In the genomic region with DNA sequence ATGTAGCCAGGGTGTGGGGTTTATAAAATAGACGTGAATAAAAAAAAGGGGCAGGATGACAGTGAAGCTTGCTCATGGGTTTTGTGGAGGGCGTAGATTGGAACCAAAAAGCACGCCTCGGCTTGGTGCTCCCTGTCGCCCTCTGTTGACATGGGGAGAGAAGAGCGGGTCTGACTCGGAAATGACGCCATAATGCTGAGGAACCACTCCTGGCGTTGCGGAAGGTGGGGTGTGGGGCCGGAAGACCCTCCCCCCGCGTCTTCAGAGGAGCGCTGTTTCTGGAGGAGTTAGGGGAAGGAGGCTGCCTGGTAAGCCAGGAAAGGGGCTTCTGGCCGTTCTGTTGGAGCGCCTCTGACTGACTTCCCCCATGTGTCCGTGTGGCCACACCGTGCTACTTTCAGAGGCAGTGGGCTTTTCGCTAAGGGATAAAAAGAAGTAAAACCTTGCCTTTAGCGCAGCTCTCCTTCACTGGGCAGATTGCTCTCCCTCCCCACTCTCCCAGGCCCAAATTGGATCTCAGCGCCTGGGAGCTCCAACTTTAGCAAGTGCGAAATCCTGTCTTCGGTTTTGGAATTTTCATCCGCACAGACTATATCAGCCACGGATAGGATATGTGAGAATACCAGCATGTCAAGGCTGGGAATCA, we compare ENCODE assay signal across 7 cellular contexts. TPM values are rescaled to one million over a fixed set of nuclear protein-coding genes. Genes with fewer than 3 reads are reported as not detected.
DNase-seq lines count a peak whose midpoint lies in the region; ATAC-seq, FAIRE-seq and TF ChIP-seq lines count a peak whose summit lies in the region.

No MANE protein-coding gene starts in this region.

- H3K79me2 ChIP-seq in keratinocyte (ENCODE audit: control insufficient read depth, insufficient read depth, low read length), result peaks cover 30% of the 10 kb centered on the region

- in situ Hi-C loops in GM13976 (cut with MboI; ENCODE audit: low sequenced_read_pairs, unreplicated experiment), result no loop called here

- no peaks in the 10 kb centered on the region for H3K9me3 ChIP-seq in keratinocyte (ENCODE audit: control insufficient read depth, low read depth, low read length)

- peak overlapping the region; percentile 77 for H3K27ac ChIP-seq in keratinocyte (ENCODE audit: control insufficient read depth, insufficient read depth, low read length)

- H3K4me3 ChIP-seq in keratinocyte (ENCODE audit: control insufficient read depth in 2 of 3, extremely low read depth in 1 of 3, insufficient read depth in 2 of 3, low read depth in 1 of 3, low read length in 3 of 3), result peak overlapping the region; percentile 58 to 89 (median 84)

- no peaks in the 10 kb centered on the region for H3K36me3 ChIP-seq in keratinocyte (ENCODE audit: control insufficient read depth in 2 of 2, extremely low read depth in 1 of 2, insufficient read depth in 2 of 2, low read length in 2 of 2)

- dilution Hi-C loops in keratinocyte (cut with MboI; ENCODE audit: extremely low pct_ligation_motif_present, low sequenced_read_pairs), result no loop called here

- peak overlapping the region; percentile 84 for H3K27ac Mint-ChIP-seq in central memory CD8-positive, alpha-beta T cell (ENCODE audit: low read depth)

- no peaks in the 10 kb centered on the region for H3K27me3 Mint-ChIP-seq in central memory CD8-positive, alpha-beta T cell

- no peak for TF ChIP-seq CTCF in GM13976 (IDR thresholded peaks at IDR 0.05; ENCODE audit: borderline replicate concordance, control extremely low read depth, extremely low read depth, insufficient read depth, missing control alignments)
- peak; percentile 86 to 94 (median 89) for TF ChIP-seq CTCF in keratinocyte (optimal IDR thresholded peaks at IDR 0.05 in 1 of 3, IDR thresholded peaks at IDR 0.05 in 1 of 3, conservative IDR thresholded peaks at IDR 0.05 in 1 of 3; ENCODE audit: extremely low read depth in 1 of 3, insufficient read depth in 2 of 3, low read length in 3 of 3)

- no peaks in the 10 kb centered on the region for H3K27me3 ChIP-seq in keratinocyte (ENCODE audit: control insufficient read depth, extremely low read depth, insufficient read depth, low read length)

- peak; percentile 69 for FAIRE-seq in keratinocyte (lab: Jason Lieb, UNC)

- peak overlapping the region; percentile 85 for H3K9ac ChIP-seq in keratinocyte (ENCODE audit: control insufficient read depth, extremely low read depth, insufficient read depth, low read length)

- ATAC-seq in HG02798 (IDR thresholded peaks at IDR 0.05; ENCODE audit: poor library complexity, unreplicated experiment), result peak; percentile 96
- ATAC-seq in central memory CD8-positive, alpha-beta T cell (replicated peaks; ENCODE audit: extremely low read depth, poor library complexity, severe bottlenecking), result peak; percentile 94

- H3K4me1 ChIP-seq in keratinocyte (ENCODE audit: control insufficient read depth, extremely low read depth, insufficient read depth, low read length), result no peaks in the 10 kb centered on the region

- H2AFZ ChIP-seq in keratinocyte (ENCODE audit: control insufficient read depth, low read length), result peak overlapping the region; percentile 96

- H3K9me3 Mint-ChIP-seq in central memory CD8-positive, alpha-beta T cell, result no peaks in the 10 kb centered on the region

- H3K9me1 ChIP-seq in keratinocyte (ENCODE audit: control insufficient read depth, extremely low read depth, insufficient read depth, low read length), result no peaks in the 10 kb centered on the region

- H3K4me3 Mint-ChIP-seq in central memory CD8-positive, alpha-beta T cell, result peak overlapping the region; percentile 83

- DNase-seq in GM13976 (ENCODE audit: low spot score), result peak; percentile 55
- peak; percentile 39 for DNase-seq in NCI-H2029 treated with DMSO at 0.1 percent for 48 hours (lab: John Stamatoyannopoulos, UW)
- DNase-seq in activated CD4-positive, CD25-positive, alpha-beta regulatory T cell treated with anti-CD3 and anti-CD28 coated beads, Interleukin-2, amount 50 U/mL, for 16 hours (ENCODE audit: low read depth, low spot score), result peak; percentile 63
- DNase-seq in central memory CD8-positive, alpha-beta T cell (ENCODE audit: low spot score in 2 of 2), result peak; percentile 65 to 78
- DNase-seq in keratinocyte (ENCODE audit: low read depth, low spot score), result peak; percentile 11
- peak; percentile 70 for DNase-seq in stimulated activated CD4-positive, alpha-beta T cell treated with anti-CD3 and anti-CD28 coated beads, Interleukin-12 subunit alpha, Interleukin-12 subunit beta, amount 100 ng/mL, for 4 hours

- H3K36me3 Mint-ChIP-seq in central memory CD8-positive, alpha-beta T cell (ENCODE audit: insufficient read depth), result peaks cover 11% of the 10 kb centered on the region

- H4K20me1 ChIP-seq in keratinocyte (ENCODE audit: control insufficient read depth, extremely low read depth, insufficient read depth, low read length), result no peaks in the 10 kb centered on the region

- peak overlapping the region; percentile 78 for H3K4me2 ChIP-seq in keratinocyte (ENCODE audit: control insufficient read depth, extremely low read depth, insufficient read depth, low read depth, low read length)

- H3K4me1 Mint-ChIP-seq in central memory CD8-positive, alpha-beta T cell, result peaks cover 21% of the 10 kb centered on the region

RNA-seq across cellular contexts. Expression of gene PLEKHA3, which starts 42.8 kb away (rescaled TPM):
- polyA plus RNA-seq in keratinocyte, result 8.9 to 15.8 TPM (median 15.6 TPM) in 3 replicates
- polyA plus RNA-seq in keratinocyte (2011; ENCODE audit: low read depth), result 20.4 TPM
- 9.9 and 18.0 TPM in 2 replicates for polyA plus RNA-seq in keratinocyte (2011; cell fraction: cytosol; rRNA removed)
- polyA plus RNA-seq in keratinocyte (2011; cell fraction: nucleus; rRNA removed), result 5.5 and 6.4 TPM in 2 replicates
- 6.2 and 6.5 TPM in 2 replicates for polyA plus RNA-seq in keratinocyte (2012; ENCODE audit: low replicate concordance)
- polyA minus RNA-seq in keratinocyte, result 1.8 to 4.6 TPM (median 2.2 TPM) in 3 replicates
- polyA minus RNA-seq in keratinocyte (2011; cell fraction: cytosol; rRNA and poly(A)+ RNA removed), result 2.5 TPM
- polyA minus RNA-seq in keratinocyte (2011; cell fraction: nucleus; rRNA and poly(A)+ RNA removed), result 3.2 and 5.0 TPM in 2 replicates

RNA-seq across cellular contexts. Expression of gene FKBP7, which starts 44.7 kb away (rescaled TPM):
- 1.2 to 2.4 TPM (median 1.9 TPM) in 3 replicates for polyA plus RNA-seq in keratinocyte
- polyA plus RNA-seq in keratinocyte (2011; ENCODE audit: low read depth), result 0.99 TPM
- 0.85 and 0.95 TPM in 2 replicates for polyA plus RNA-seq in keratinocyte (2011; cell fraction: cytosol; rRNA removed)
- polyA plus RNA-seq in keratinocyte (2011; cell fraction: nucleus; rRNA removed), result 0.67 and 1.2 TPM in 2 replicates
- 0.86 and 1.5 TPM in 2 replicates for polyA plus RNA-seq in keratinocyte (2012; ENCODE audit: low replicate concordance)
- 0.23 to 1.1 TPM in 2 of 3 replicates, not detected in the other for polyA minus RNA-seq in keratinocyte
- polyA minus RNA-seq in keratinocyte (2011; cell fraction: cytosol; rRNA and poly(A)+ RNA removed), result not detected
- 0.42 and 1.2 TPM in 2 replicates for polyA minus RNA-seq in keratinocyte (2011; cell fraction: nucleus; rRNA and poly(A)+ RNA removed)

Comparison
In these comparisons a context has a peak if more than half of its experiments do, and no peak if none do; other contexts are left out.
1. Peak in every context shown above with its lines: DNase-seq, ATAC-seq, H3K4me3 ChIP-seq and H3K27ac ChIP-seq.
2. DNase-seq: peak in every context shown above with its lines; median percentile 72 in central memory CD8-positive, alpha-beta T cell; 70 in stimulated activated CD4-positive, alpha-beta T cell treated with anti-CD3 and anti-CD28 coated beads, Interleukin-12 subunit alpha, Interleukin-12 subunit beta, amount 100 ng/mL, for 4 hours; 63 in activated CD4-positive, CD25-positive, alpha-beta regulatory T cell treated with anti-CD3 and anti-CD28 coated beads, Interleukin-2, amount 50 U/mL, for 16 hours; 55 in GM13976; 39 in NCI-H2029 treated with DMSO at 0.1 percent for 48 hours; 11 in keratinocyte.